ENCODE assay signal across 9 cellular contexts in the genomic region with DNA sequence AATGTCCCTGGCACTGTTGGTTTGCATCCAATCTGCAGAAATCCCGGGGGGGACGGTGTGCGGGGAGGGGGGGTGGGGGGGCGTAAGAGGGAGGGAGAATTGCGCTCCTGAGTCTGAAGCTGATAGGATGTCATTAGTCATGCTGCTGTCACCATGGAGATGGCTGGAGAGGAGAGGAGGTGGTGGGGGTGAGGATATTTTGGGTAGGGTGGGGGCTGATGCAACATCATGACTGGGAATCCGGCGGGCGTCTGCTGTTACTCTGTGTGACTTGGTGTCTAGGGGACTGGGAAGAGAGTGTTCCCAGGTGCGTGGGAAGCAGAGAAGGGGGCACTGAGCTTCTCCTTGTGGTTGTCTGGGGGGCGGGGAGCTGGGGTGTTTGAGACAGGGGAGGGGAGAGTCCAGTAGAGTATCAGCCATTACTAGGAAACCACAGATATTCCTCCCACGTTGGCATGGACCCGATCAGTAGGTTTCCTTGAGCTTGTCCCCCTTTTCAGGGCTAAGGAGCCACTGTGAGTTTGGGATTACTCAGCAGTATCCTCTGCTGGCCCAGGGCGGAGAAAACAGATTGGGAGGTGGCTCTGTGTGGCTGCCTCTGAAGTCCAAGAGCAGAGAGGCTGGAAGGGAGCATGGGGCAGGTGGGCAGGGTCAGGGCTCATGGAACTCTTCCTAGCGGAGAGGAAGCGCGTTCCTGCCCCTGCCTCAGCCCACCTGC. TPM values are rescaled to one million over a fixed set of nuclear protein-coding genes. Genes with fewer than 3 reads are reported as not detected.
A peak's percentile ranks its signal among the peaks of the same experiment; 100 is the strongest.
DNase-seq lines count a peak whose midpoint lies in the region; ATAC-seq and TF ChIP-seq lines count a peak whose summit lies in the region.
"Had no signal": no experiment of that assay in that cellular context is flagged by ENCODE, and none has a peak within 500 bp of the region (broad histone marks: within the 10 kb centered on the region; RNA-seq: fewer than 3 reads in every experiment).

No MANE protein-coding gene starts in this region.

- H3K4me1 ChIP-seq in body of pancreas = peaks cover 21% of the 10 kb centered on the region

- TF ChIP-seq CTCF in chondrocyte (IDR thresholded peaks at IDR 0.05) (no peak), nephron (IDR thresholded peaks at IDR 0.05; ENCODE audit: unreplicated experiment in 3 of 3) (no peak), body of pancreas (IDR thresholded peaks at IDR 0.05) (no peak)

- TF ChIP-seq POLR2A in body of pancreas (IDR thresholded peaks at IDR 0.05) = no peak

- no peaks in the 10 kb centered on the region for H3K9me3 ChIP-seq in body of pancreas

- H3K4me3 ChIP-seq in body of pancreas = no peak overlapping the region

- H3K27ac Mint-ChIP-seq in chondrocyte (ENCODE audit: unreplicated experiment) = peak overlapping the region; percentile 98
- peak overlapping the region; percentile 90 to 96 (median 95) for H3K27ac Mint-ChIP-seq in nephron

- H3K36me3 Mint-ChIP-seq in chondrocyte (ENCODE audit: low read depth) = peaks cover 2% of the 10 kb centered on the region
- H3K36me3 Mint-ChIP-seq in nephron (ENCODE audit: low read depth) = peaks cover 14% of the 10 kb centered on the region

- no peaks in the 10 kb centered on the region for H3K27me3 Mint-ChIP-seq in chondrocyte (ENCODE audit: low read depth)
- H3K27me3 Mint-ChIP-seq in nephron (ENCODE audit: low read depth) = no peaks in the 10 kb centered on the region
- H3K27me3 Mint-ChIP-seq: IgD-negative memory B cell had no signal

- intact Hi-C loops in body of pancreas (cut with DNase I) = no loop called here

- no peak overlapping the region for H3K27ac ChIP-seq in body of pancreas

- H3K4me1 Mint-ChIP-seq in chondrocyte (ENCODE audit: low read depth) (peaks cover 82% of the 10 kb centered on the region), nephron (peaks cover 91% of the 10 kb centered on the region)

- no peak for ATAC-seq in HG02840 (IDR thresholded peaks at IDR 0.05; ENCODE audit: low FRiP score, unreplicated experiment)
- no peak for ATAC-seq in GM21390 (IDR thresholded peaks at IDR 0.05; ENCODE audit: unreplicated experiment)
- ATAC-seq in body of pancreas = no peak

- peak overlapping the region; percentile 89 for H3K4me3 Mint-ChIP-seq in chondrocyte (ENCODE audit: unreplicated experiment)
- H3K4me3 Mint-ChIP-seq in nephron = peak overlapping the region; percentile 95 to 97 (median 96)

- no peaks in the 10 kb centered on the region for H3K9me3 Mint-ChIP-seq in chondrocyte (ENCODE audit: low read depth)
- H3K9me3 Mint-ChIP-seq in nephron = no peaks in the 10 kb centered on the region
- H3K9me3 Mint-ChIP-seq: IgD-negative memory B cell had no signal

- no peaks in the 10 kb centered on the region for H3K36me3 ChIP-seq in body of pancreas (replicated peaks in 1 of 2; ENCODE audit: insufficient read depth in 1 of 2, low read depth in 2 of 2)

- H3K27me3 ChIP-seq in body of pancreas = no peaks in the 10 kb centered on the region

- 46 to 56% methylated on average over 10 to 15 of the region's 16 CpGs for WGBS in body of pancreas, 2 donors

- DNase-seq in CD1c-positive myeloid dendritic cell (ENCODE audit: extremely low spot score) (peak; percentile 18), LHCN-M2 (ENCODE audit: low read depth) (peak; percentile 77), chondrocyte (ENCODE audit: low spot score) (peak; percentile 82), body of pancreas (no peak), 8988T (no peak)

RNA-seq across cellular contexts. Expression of gene TET3, which starts 18.9 kb away (rescaled TPM):
- 2.9 and 3.7 TPM in 2 replicates for total RNA-seq in LHCN-M2 (2014; rRNA removed)
- polyA plus RNA-seq in LHCN-M2 (2012) = 1.2 TPM
- total RNA-seq in chondrocyte = 13.1 to 32.2 TPM (median 31.8 TPM) in 3 replicates
- total RNA-seq in body of pancreas = 1 to 10 TPM; 6.7 to 7.3 TPM

Comparison
In these comparisons a context has a peak if more than half of its experiments do, and no peak if none do; other contexts are left out.
1. DNase-seq: peak in CD1c-positive myeloid dendritic cell (single experiment), LHCN-M2 (single experiment) and chondrocyte (single experiment); none in body of pancreas (0 of 4) and 8988T (single experiment).